ENCODE assay signal across 14 cellular contexts in genomic region chr1:24504560-24504959, GRCh38. TPM values are rescaled to one million over a fixed set of nuclear protein-coding genes. Genes with fewer than 3 reads are reported as not detected.
A peak's percentile ranks its signal among the peaks of the same experiment; 100 is the strongest.
DNase-seq lines count a peak whose midpoint lies in the region; ATAC-seq and TF ChIP-seq lines count a peak whose summit lies in the region.
"Had no signal": no experiment of that assay in that cellular context is flagged by ENCODE, and none has a peak within 500 bp of the region (broad histone marks: within the 10 kb centered on the region; RNA-seq: fewer than 3 reads in every experiment).

No MANE protein-coding gene starts in this region.

- H3K79me2 ChIP-seq in GM23338 (replicated peaks; ENCODE audit: insufficient read depth): peaks cover 16% of the 10 kb centered on the region; the same call in 1 of the 2 replicates

- peaks cover 33% of the 10 kb centered on the region for H3K36me3 Mint-ChIP-seq in CD4-positive, CD25-positive, alpha-beta regulatory T cell
- H3K36me3 Mint-ChIP-seq in GM23338 (ENCODE audit: low read depth): peaks cover 2% of the 10 kb centered on the region; the same call in 1 of the 3 replicates
- H3K36me3 Mint-ChIP-seq in activated naive CD4-positive, alpha-beta T cell treated with anti-CD3 and anti-CD28 coated beads, Interleukin-2, amount 50 U/mL, for 72 hours: peaks cover 18 to 38% of the 10 kb centered on the region in 2 donors
- H3K36me3 Mint-ChIP-seq in naive thymus-derived CD8-positive, alpha-beta T cell: peaks cover 19 to 28% (median 25%) of the 10 kb centered on the region in 3 donors

- POLR2A ChIA-PET in naive thymus-derived CD8-positive, alpha-beta T cell (lab: Charles Lee): interaction anchor here (0.6 to 20.4 kb wide), 19 partner anchors 8 to 408 kb away, joined by 3 to 930 read pairs (median 5); partner anchors contain the start of genes NIPAL3 and STPG1

- no peak overlapping the region for H2AFZ ChIP-seq in GM23338

- H3K4me2 ChIP-seq in GM23338: no peak overlapping the region

- no peaks in the 10 kb centered on the region for H3K9me2 ChIP-seq in GM23338 (ENCODE audit: insufficient read depth)

- H3K36me3 ChIP-seq in CD4-positive, CD25-positive, alpha-beta regulatory T cell (ENCODE audit: control insufficient read depth, insufficient read depth, low read length): peaks cover 4% of the 10 kb centered on the region
- H3K36me3 ChIP-seq in GM23338 (ENCODE audit: insufficient read depth): no peaks in the 10 kb centered on the region

- peak overlapping the region; percentile 98 to 100 (median 100) for H3K4me3 Mint-ChIP-seq in CD4-positive, CD25-positive, alpha-beta regulatory T cell
- peak overlapping the region; percentile 91; the same call in 2 of the 3 replicates for H3K4me3 Mint-ChIP-seq in GM23338
- peak overlapping the region; percentile 80 to 99 (median 98) for H3K4me3 Mint-ChIP-seq in naive thymus-derived CD8-positive, alpha-beta T cell

- peak overlapping the region; percentile 97 for H3K27ac ChIP-seq in CD4-positive, CD25-positive, alpha-beta regulatory T cell (ENCODE audit: insufficient read depth, low read length, poor library complexity, severe bottlenecking)
- H3K27ac ChIP-seq in GM23338 (ENCODE audit: low read depth): no peak overlapping the region
- H3K27ac ChIP-seq: testis had no signal

- peaks cover 10% of the 10 kb centered on the region for H3K27me3 Mint-ChIP-seq in CD4-positive, CD25-positive, alpha-beta regulatory T cell
- H3K27me3 Mint-ChIP-seq in GM23338 (ENCODE audit: insufficient read depth, low read depth, poor library complexity): peaks cover 9% of the 10 kb centered on the region
- H3K27me3 Mint-ChIP-seq in naive thymus-derived CD8-positive, alpha-beta T cell: peaks cover 0 to 4% (median 0%) of the 10 kb centered on the region in 5 donors

- DNase-seq in CD4-positive, CD25-positive, alpha-beta regulatory T cell: no peak
- DNase-seq in GM23338 (ENCODE audit: low spot score) (no peak), NCI-H345 (lab: John Stamatoyannopoulos, UW) (no peak), GM03348 (ENCODE audit: low spot score) (no peak), NAMALWA (ENCODE audit: low spot score) (no peak)
- no peak for DNase-seq in activated naive CD4-positive, alpha-beta T cell treated with anti-CD3 and anti-CD28 coated beads, Interleukin-2, amount 50 U/mL, for 72 hours (ENCODE audit: low spot score in 2 of 2)
- no peak for DNase-seq in naive thymus-derived CD8-positive, alpha-beta T cell
- DNase-seq: activated gamma-delta T cell treated with Interleukin-2 at 50 U/mL for 16 hours, MM.1S, testis had no signal

- ATAC-seq in CD4-positive, CD25-positive, alpha-beta regulatory T cell (ENCODE audit: low read depth in 2 of 2): no peak
- no peak for ATAC-seq in GM23338
- ATAC-seq in activated naive CD4-positive, alpha-beta T cell treated with anti-CD3 and anti-CD28 coated beads, Interleukin-2, amount 50 U/mL, for 72 hours: no peak
- ATAC-seq in naive thymus-derived CD8-positive, alpha-beta T cell: no peak
- no peak for ATAC-seq in GM19452 (IDR thresholded peaks at IDR 0.05; ENCODE audit: unreplicated experiment)
- ATAC-seq: sciatic nerve had no signal

- H3K9me3 Mint-ChIP-seq in CD4-positive, CD25-positive, alpha-beta regulatory T cell: peaks cover 0 to 2% (median 0%) of the 10 kb centered on the region in 7 donors
- peaks cover 3% of the 10 kb centered on the region; the same call in 1 of the 3 replicates for H3K9me3 Mint-ChIP-seq in GM23338
- peaks cover 0 to 3% of the 10 kb centered on the region in 2 donors for H3K9me3 Mint-ChIP-seq in activated naive CD4-positive, alpha-beta T cell treated with anti-CD3 and anti-CD28 coated beads, Interleukin-2, amount 50 U/mL, for 72 hours
- H3K9me3 Mint-ChIP-seq in naive thymus-derived CD8-positive, alpha-beta T cell: no peaks in the 10 kb centered on the region

- 0 out of 2 replicates have a peak, but pooled peaks cover 3% of the 10 kb centered on the region for H3F3A ChIP-seq in GM23338 (replicated peaks; ENCODE audit: low read depth)

- H3K27ac Mint-ChIP-seq in CD4-positive, CD25-positive, alpha-beta regulatory T cell: peak overlapping the region; percentile 92 to 100 (median 99)
- H3K27ac Mint-ChIP-seq in GM23338: no peak overlapping the region
- H3K27ac Mint-ChIP-seq in activated naive CD4-positive, alpha-beta T cell treated with anti-CD3 and anti-CD28 coated beads, Interleukin-2, amount 50 U/mL, for 72 hours: peak overlapping the region; percentile 99
- peak overlapping the region; percentile 96 to 100 (median 98) for H3K27ac Mint-ChIP-seq in naive thymus-derived CD8-positive, alpha-beta T cell

- peaks cover 24 to 71% (median 52%) of the 10 kb centered on the region in 4 donors for H3K4me1 Mint-ChIP-seq in CD4-positive, CD25-positive, alpha-beta regulatory T cell
- H3K4me1 Mint-ChIP-seq in GM23338: peaks cover 64% of the 10 kb centered on the region
- H3K4me1 Mint-ChIP-seq in naive thymus-derived CD8-positive, alpha-beta T cell: peaks cover 42 to 71% (median 64%) of the 10 kb centered on the region in 4 donors

- no peak for TF ChIP-seq CTCF in GM23338 (conservative IDR thresholded peaks at IDR 0.05; ENCODE audit: low read depth in 2 of 2)

- peak overlapping the region; percentile 95 for H3K4me3 ChIP-seq in CD4-positive, CD25-positive, alpha-beta regulatory T cell (ENCODE audit: low read depth, low read length)
- H3K4me3 ChIP-seq in GM23338: peak overlapping the region; percentile 96
- H3K4me3 ChIP-seq: testis had no signal

- H3K4me1 ChIP-seq in CD4-positive, CD25-positive, alpha-beta regulatory T cell (ENCODE audit: control insufficient read depth, insufficient read depth, low read length, poor library complexity, severe bottlenecking): peaks cover 65% of the 10 kb centered on the region
- peaks cover 37% of the 10 kb centered on the region for H3K4me1 ChIP-seq in GM23338 (ENCODE audit: insufficient read depth)

- H3K27me3 ChIP-seq in CD4-positive, CD25-positive, alpha-beta regulatory T cell (ENCODE audit: control insufficient read depth, insufficient read depth, low read length): no peaks in the 10 kb centered on the region
- peaks cover 7% of the 10 kb centered on the region for H3K27me3 ChIP-seq in GM23338 (ENCODE audit: insufficient read depth)
- H3K27me3 ChIP-seq: testis had no signal

- H3K9me3 ChIP-seq in CD4-positive, CD25-positive, alpha-beta regulatory T cell (ENCODE audit: control insufficient read depth in 2 of 2, low read length in 2 of 2): no peaks in the 10 kb centered on the region
- H3K9me3 ChIP-seq: testis had no signal

- no peaks in the 10 kb centered on the region for H4K20me1 ChIP-seq in GM23338 (replicated peaks; ENCODE audit: insufficient read depth)

TF ChIP-seq in GM23338, 12 proteins besides CTCF, POLR2A, EP300 and RAD21:
- TF ChIP-seq ZNF331 (CRISPR knock-in tag; IDR thresholded peaks at IDR 0.05; ENCODE audit: low read depth): no peak
- no peak for TF ChIP-seq STAT1 (IDR thresholded peaks at IDR 0.05; ENCODE audit: unreplicated experiment)

RNA-seq across cellular contexts. Expression of gene RCAN3, which starts 1.9 kb away (rescaled TPM):
- 172 TPM for total RNA-seq in CD4-positive, CD25-positive, alpha-beta regulatory T cell
- 100 to 1,000 TPM; 126 to 146 (median 133) TPM for polyA plus RNA-seq in CD4-positive, CD25-positive, alpha-beta regulatory T cell
- 11.2 and 13.7 TPM in 2 replicates for total RNA-seq in GM23338 (2014; rRNA removed; shearing (Covaris generic))
- 8.9 and 9.1 TPM in 2 replicates for polyA plus RNA-seq in GM23338 (2016; fragmentation: Nextera tagmentation; extraction: Ambion mirVana)
- 10 to 100 TPM; 43.6 to 51.8 TPM for total RNA-seq in activated naive CD4-positive, alpha-beta T cell treated with anti-CD3 and anti-CD28 coated beads, Interleukin-2, amount 50 U/mL, for 72 hours
- total RNA-seq in naive thymus-derived CD8-positive, alpha-beta T cell: 100 to 1,000 TPM; 212 to 217 TPM
- polyA plus RNA-seq in naive thymus-derived CD8-positive, alpha-beta T cell: 100 to 1,000 TPM; 103 to 152 (median 150) TPM

RNA-seq across cellular contexts. Expression of gene NCMAP, which starts 51.3 kb away (rescaled TPM):
- total RNA-seq in CD4-positive, CD25-positive, alpha-beta regulatory T cell: not detected
- under 1 TPM in 1 of 4 donors, not detected in 3; 0.34 TPM for polyA plus RNA-seq in CD4-positive, CD25-positive, alpha-beta regulatory T cell
- 0.17 and 0.85 TPM in 2 replicates for total RNA-seq in GM23338 (2014; rRNA removed; shearing (Covaris generic))
- 0.12 and 0.23 TPM in 2 replicates for polyA plus RNA-seq in GM23338 (2016; fragmentation: Nextera tagmentation; extraction: Ambion mirVana)
- under 1 TPM; 0.05 to 0.14 TPM for total RNA-seq in activated naive CD4-positive, alpha-beta T cell treated with anti-CD3 and anti-CD28 coated beads, Interleukin-2, amount 50 U/mL, for 72 hours
- under 1 TPM in 1 of 2 experiments, not detected in 1; 0.21 TPM for total RNA-seq in naive thymus-derived CD8-positive, alpha-beta T cell
- under 1 TPM in 2 of 3 donors, not detected in 1; 0.03 to 0.09 TPM for polyA plus RNA-seq in naive thymus-derived CD8-positive, alpha-beta T cell
- total RNA-seq: fibroblast of lung, RPMI7951 had no signal
- polyA plus RNA-seq: fibroblast of lung had no signal
